24 cellular contexts compared by ENCODE assay signal in the genomic region with DNA sequence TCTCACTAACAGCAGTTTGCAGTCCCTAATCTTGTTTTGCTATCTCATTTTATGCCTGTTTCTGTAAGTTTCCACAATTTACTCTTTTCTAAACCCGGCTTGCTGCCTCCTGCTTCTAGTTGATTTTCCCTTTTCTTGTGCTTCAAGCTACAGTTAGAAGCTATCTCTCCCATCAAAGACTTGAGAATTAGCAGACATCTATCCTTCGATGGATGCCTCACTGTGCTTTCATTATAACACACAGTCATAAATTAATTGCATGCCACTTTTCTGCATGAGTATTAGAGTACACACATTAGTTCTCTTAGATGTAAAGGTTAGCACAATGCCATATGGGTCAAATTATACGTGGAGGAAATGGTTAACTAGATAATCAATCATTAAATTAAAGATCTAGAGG. TPM values are rescaled to one million over a fixed set of nuclear protein-coding genes. Genes with fewer than 3 reads are reported as not detected.
DNase-seq lines count a peak whose midpoint lies in the region; ATAC-seq, FAIRE-seq and TF ChIP-seq lines count a peak whose summit lies in the region.
"Had no signal": no experiment of that assay in that cellular context is flagged by ENCODE, and none has a peak within 500 bp of the region (broad histone marks: within the 10 kb centered on the region; RNA-seq: fewer than 3 reads in every experiment).

No MANE protein-coding gene starts in this region.

- H3K9me3 ChIP-seq in A549 (no peaks in the 10 kb centered on the region), iPS-18a (ENCODE audit: control insufficient read depth, low read depth, low read length) (no peaks in the 10 kb centered on the region), spleen (peaks cover 0 to 4% (median 0%) of the 10 kb centered on the region in 8 donors)
- H3K9me3 ChIP-seq: SJSA1, vagina had no signal

- no peak for TF ChIP-seq EP300 in A549 (IDR thresholded peaks at IDR 0.05)

- peaks cover 5% of the 10 kb centered on the region for H3K36me3 Mint-ChIP-seq in HFFc6 (ENCODE audit: low read depth)
- H3K36me3 Mint-ChIP-seq: activated naive CD4-positive, alpha-beta T cell treated with anti-CD3 and anti-CD28 coated beads, Interleukin-2, amount 50 U/mL, for 72 hours had no signal

- no peak for TF ChIP-seq RAD21 in A549 (conservative IDR thresholded peaks at IDR 0.05 in 1 of 2, IDR thresholded peaks at IDR 0.05 in 1 of 2)

- H3K4me3 Mint-ChIP-seq in HFFc6: peak overlapping the region; percentile 1
- H3K4me3 Mint-ChIP-seq: activated T-cell treated with anti-CD3 and anti-CD28 coated beads, Interleukin-2, amount 50 U/mL, for 72 hours had no signal

- H3K4me1 ChIP-seq in A549 (peaks cover 34% of the 10 kb centered on the region), iPS-18a (ENCODE audit: control insufficient read depth, low read depth, low read length) (peaks cover 53% of the 10 kb centered on the region), spleen (peaks cover 0 to 6% (median 0%) of the 10 kb centered on the region in 6 donors)
- H3K4me1 ChIP-seq: SJSA1, vagina had no signal

- H3K4me1 Mint-ChIP-seq in HFFc6 (ENCODE audit: low read depth): peaks cover 53% of the 10 kb centered on the region

- TF ChIP-seq POLR2A in A549 (IDR thresholded peaks at IDR 0.05; ENCODE audit: low read length): no peak
- no peak for TF ChIP-seq POLR2A in spleen (IDR thresholded peaks at IDR 0.05)

- FAIRE-seq in A549 (lab: Jason Lieb, UNC): peak; percentile 18
- FAIRE-seq: endometrium had no signal

- POLR2A ChIA-PET in A549 (lab: Yijun Ruan, JAX): no interaction called here

- ATAC-seq in A549 (peak in 1 of 2 experiments; percentile 32; a peak in 3 of 6 replicates), GM18502 (IDR thresholded peaks at IDR 0.05; ENCODE audit: poor library complexity, unreplicated experiment) (no peak), HG03280 (IDR thresholded peaks at IDR 0.05; ENCODE audit: unreplicated experiment) (no peak)
- ATAC-seq: activated naive CD4-positive, alpha-beta T cell treated with anti-CD3 and anti-CD28 coated beads, Interleukin-2, amount 50 U/mL, for 72 hours; activated T-cell treated with anti-CD3 and anti-CD28 coated beads, Interleukin-2, amount 50 U/mL, for 72 hours; PC-3 had no signal

- H3K4me3 ChIP-seq in A549: no peak overlapping the region
- no peak overlapping the region for H3K4me3 ChIP-seq in iPS-18a (ENCODE audit: low read length)
- no peak overlapping the region for H3K4me3 ChIP-seq in spleen
- H3K4me3 ChIP-seq: SJSA1, vagina had no signal

- WGBS in A549 (ENCODE audit: missing lambda C conversion rate): 18% methylated on average over 3 of the region's 3 CpGs
- WGBS in spleen, 5 donors: 65 to 76% (median 71%) methylated on average over 3 of the region's 3 CpGs

- no peaks in the 10 kb centered on the region; the same call in 1 of the 2 replicates for H3K27me3 Mint-ChIP-seq in HFFc6 (ENCODE audit: insufficient read depth)

- no peak for DNase-seq in A549 (ENCODE audit: low read depth in 1 of 2, low spot score in 1 of 2)
- no peak for DNase-seq in HFFc6
- DNase-seq in SK-N-DZ (ENCODE audit: low spot score): peak; percentile 98
- DNase-seq in NCI-H1105 (lab: John Stamatoyannopoulos, UW): no peak
- DNase-seq in spleen: no peak
- DNase-seq: ACHN; activated CD4-positive, CD25-positive, alpha-beta regulatory T cell treated with anti-CD3 and anti-CD28 coated beads, Interleukin-2, amount 50 U/mL, for 72 hours; activated T-cell treated with anti-CD3 and anti-CD28 coated beads, Interleukin-2, amount 50 U/mL, for 72 hours; DMS79; hypothalamus; midbrain; NCI-H1105 treated with DMSO at 0.1 percent for 48 hours; NCI-H748 treated with DMSO at 0.1 percent for 48 hours; PC-3; retina; T-helper 9 cell had no signal

- H3K36me3 ChIP-seq in iPS-18a (ENCODE audit: control insufficient read depth, low read depth, low read length) (no peaks in the 10 kb centered on the region), spleen (no peaks in the 10 kb centered on the region)
- H3K36me3 ChIP-seq: SJSA1, vagina had no signal

- intact Hi-C loops in spleen (cut with DNase I; ENCODE audit: low total_unique reads): no loop called here

- H3K27me3 ChIP-seq in iPS-18a (ENCODE audit: control insufficient read depth, insufficient read depth, low read length): no peaks in the 10 kb centered on the region
- no peaks in the 10 kb centered on the region for H3K27me3 ChIP-seq in spleen (replicated peaks in 1 of 7)
- H3K27me3 ChIP-seq: SJSA1, vagina had no signal

- TF ChIP-seq CTCF in A549 (IDR thresholded peaks at IDR 0.05) (no peak), HFFc6 (IDR thresholded peaks at IDR 0.05) (no peak), spleen (IDR thresholded peaks at IDR 0.05 in 8 of 11, conservative IDR thresholded peaks at IDR 0.05 in 3 of 11) (no peak)

- no peak overlapping the region for H3K9ac ChIP-seq in iPS-18a (ENCODE audit: low read length)

- peak overlapping the region; percentile 53 to 61 for H3K27ac ChIP-seq in A549
- peak overlapping the region; percentile 29 for H3K27ac ChIP-seq in iPS-18a (ENCODE audit: low read length)
- no peak overlapping the region for H3K27ac ChIP-seq in spleen
- H3K27ac ChIP-seq: C4-2B, SJSA1, vagina had no signal

- CTCF ChIA-PET in A549 (lab: Yijun Ruan, JAX): no interaction called here

- 0 out of 2 replicates have a peak, but pooled peaks cover 3% of the 10 kb centered on the region for H3K9me3 Mint-ChIP-seq in HFFc6

- H3K27ac Mint-ChIP-seq in HFFc6: peak overlapping the region; percentile 35
- H3K27ac Mint-ChIP-seq: activated naive CD4-positive, alpha-beta T cell treated with anti-CD3 and anti-CD28 coated beads, Interleukin-2, amount 50 U/mL, for 72 hours; activated T-cell treated with anti-CD3 and anti-CD28 coated beads, Interleukin-2, amount 50 U/mL, for 72 hours had no signal

- H3K4me2 ChIP-seq in A549: peak overlapping the region; percentile 77

TF ChIP-seq in A549, 52 proteins besides CTCF, POLR2A, EP300 and RAD21:
- no peak for TF ChIP-seq EHMT2 (IDR thresholded peaks at IDR 0.05; ENCODE audit: low read depth)
- no peak for TF ChIP-seq HEYL (CRISPR knock-in tag; IDR thresholded peaks at IDR 0.05)
- TF ChIP-seq, protein P1, sequence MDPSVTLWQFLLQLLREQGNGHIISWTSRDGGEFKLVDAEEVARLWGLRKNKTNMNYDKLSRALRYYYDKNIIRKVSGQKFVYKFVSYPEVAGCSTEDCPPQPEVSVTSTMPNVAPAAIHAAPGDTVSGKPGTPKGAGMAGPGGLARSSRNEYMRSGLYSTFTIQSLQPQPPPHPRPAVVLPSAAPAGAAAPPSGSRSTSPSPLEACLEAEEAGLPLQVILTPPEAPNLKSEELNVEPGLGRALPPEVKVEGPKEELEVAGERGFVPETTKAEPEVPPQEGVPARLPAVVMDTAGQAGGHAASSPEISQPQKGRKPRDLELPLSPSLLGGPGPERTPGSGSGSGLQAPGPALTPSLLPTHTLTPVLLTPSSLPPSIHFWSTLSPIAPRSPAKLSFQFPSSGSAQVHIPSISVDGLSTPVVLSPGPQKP (IDR thresholded peaks at IDR 0.05; ENCODE audit: low read depth, low read length): no peak
- TF ChIP-seq, protein P2, sequence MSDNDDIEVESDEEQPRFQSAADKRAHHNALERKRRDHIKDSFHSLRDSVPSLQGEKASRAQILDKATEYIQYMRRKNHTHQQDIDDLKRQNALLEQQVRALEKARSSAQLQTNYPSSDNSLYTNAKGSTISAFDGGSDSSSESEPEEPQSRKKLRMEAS (IDR thresholded peaks at IDR 0.05): no peak
- no peak for TF ChIP-seq ZFP36 (IDR thresholded peaks at IDR 0.05; ENCODE audit: borderline replicate concordance, partially characterized antibody)
- no peak for TF ChIP-seq CEBPB (IDR thresholded peaks at IDR 0.05)
- TF ChIP-seq CBX8 (IDR thresholded peaks at IDR 0.05): no peak
- TF ChIP-seq FOXS1 (CRISPR knock-in tag; IDR thresholded peaks at IDR 0.05): no peak
- no peak for TF ChIP-seq PHF8 (IDR thresholded peaks at IDR 0.05; ENCODE audit: borderline replicate concordance, low read depth)

RNA-seq across cellular contexts. Expression of a gene that starts 48.7 kb away (rescaled TPM):
- polyA plus RNA-seq in A549 (2011; rRNA removed): 19.1 and 19.9 TPM in 2 replicates
- 1.3 and 1.5 TPM in 2 replicates for polyA plus RNA-seq in A549 (2012; cell fraction: cytosol; rRNA removed)
- polyA plus RNA-seq in A549 (2012; cell fraction: nucleus; rRNA removed): 1.3 and 1.5 TPM in 2 replicates
- 3.6 to 4.3 TPM (median 4.2 TPM) in 3 replicates for polyA plus RNA-seq in A549 (2017; fragmentation: RNase III; extraction: RNeasy Plus Mini Kit Qiagen cat#74134 plus additional on column Dnase treatment)
- 13.2 and 14.6 TPM in 2 replicates for polyA minus RNA-seq in A549 (2011; rRNA and poly(A)+ RNA removed)
- 10 to 100 TPM; 56.9 to 86.2 (median 74.4) TPM for total RNA-seq in HFFc6 (2021; fragmentation: NEBNext Ultra II Directional; extraction: Animal tissue kit (Norgen Biotek cat#: 25700))
- polyA plus RNA-seq in SK-N-DZ (2014; cell fraction: cytosol; rRNA removed): 3.8 and 5.8 TPM in 2 replicates
- 3.2 and 4.4 TPM in 2 replicates for polyA plus RNA-seq in SK-N-DZ (2014; cell fraction: nucleus; rRNA removed)
- total RNA-seq in spleen: 10 to 100 TPM; 12.6 to 48.5 (median 37.0) TPM
- polyA plus RNA-seq in spleen: 1 to 10 TPM; 1.1 to 1.2 (median 1.2) TPM

Comparison
In these comparisons a context has a peak if more than half of its experiments do, and no peak if none do; other contexts are left out.
1. H3K27ac ChIP-seq: peak in A549 (2 of 2) and iPS-18a (single experiment); none in spleen (0 of 8).